ENCODE assay signal across 15 cellular contexts in the genomic region with DNA sequence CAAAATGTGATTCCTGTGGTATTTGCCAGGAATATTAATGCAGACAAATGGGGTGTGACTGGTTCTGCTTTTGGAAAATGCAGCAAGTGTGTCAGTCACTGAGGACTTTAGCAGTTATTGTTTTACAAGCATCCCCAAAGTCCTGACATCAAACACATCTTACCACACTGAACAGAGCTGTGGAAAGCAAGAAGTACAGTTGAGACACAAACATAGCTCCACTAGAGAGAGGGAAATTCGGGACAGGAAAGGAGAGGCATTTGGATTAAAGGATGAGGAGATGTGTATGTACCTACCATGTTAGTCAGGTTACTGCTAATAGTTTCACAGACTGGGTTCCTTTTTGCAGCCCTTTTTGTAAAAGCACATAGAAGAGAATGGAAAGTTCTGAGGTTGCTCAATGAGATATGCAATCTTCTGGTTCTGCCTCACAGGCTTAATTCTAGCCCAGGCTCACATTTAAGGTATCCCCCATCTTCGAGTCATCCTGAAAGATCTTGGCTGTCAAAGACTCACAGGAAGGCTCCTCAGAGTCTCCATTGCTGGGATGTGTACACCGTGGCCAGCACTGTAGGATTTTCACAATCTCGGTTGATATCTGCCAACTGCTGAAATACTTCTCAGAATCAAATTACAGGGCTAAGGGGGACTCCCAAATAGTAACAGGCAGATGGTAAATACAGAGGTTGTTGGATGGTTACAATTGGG.
A peak's percentile ranks its signal among the peaks of the same experiment; 100 is the strongest.
DNase-seq lines count a peak whose midpoint lies in the region; ATAC-seq and TF ChIP-seq lines count a peak whose summit lies in the region.
"Had no signal": no experiment of that assay in that cellular context is flagged by ENCODE, and none has a peak within 500 bp of the region (broad histone marks: within the 10 kb centered on the region; RNA-seq: fewer than 3 reads in every experiment).

No MANE protein-coding gene starts in this region.

- H3K27me3 ChIP-seq in GM23248 (replicated peaks; ENCODE audit: insufficient read depth) = no peaks in the 10 kb centered on the region
- H3K27me3 ChIP-seq in adipocyte (replicated peaks; ENCODE audit: control insufficient read depth, insufficient read depth, low read length) = no peaks in the 10 kb centered on the region
- H3K27me3 ChIP-seq in endodermal cell (ENCODE audit: control insufficient read depth, insufficient read depth, low read length, poor library complexity, severe bottlenecking) = peaks cover 6% of the 10 kb centered on the region
- H3K27me3 ChIP-seq: BE2C had no signal

- H3K36me3 Mint-ChIP-seq in activated T-cell treated with anti-CD3 and anti-CD28 coated beads, Interleukin-2, amount 50 U/mL, for 4 hours (ENCODE audit: insufficient read depth) = no peaks in the 10 kb centered on the region
- no peaks in the 10 kb centered on the region for H3K36me3 Mint-ChIP-seq in endodermal cell (ENCODE audit: low read depth)
- H3K36me3 Mint-ChIP-seq: CD4-positive, alpha-beta memory T cell had no signal

- no peak overlapping the region for H3K27ac ChIP-seq in GM23248
- H3K27ac ChIP-seq in endodermal cell (ENCODE audit: low read depth, low read length) = no peak overlapping the region
- H3K27ac ChIP-seq: C4-2B had no signal

- no peaks in the 10 kb centered on the region for H3K9me3 ChIP-seq in GM23248 (ENCODE audit: low read depth)
- H3K9me3 ChIP-seq in adipocyte (ENCODE audit: control insufficient read depth, low read length) = no peaks in the 10 kb centered on the region
- no peaks in the 10 kb centered on the region for H3K9me3 ChIP-seq in endodermal cell (ENCODE audit: control insufficient read depth, low read length)
- H3K9me3 ChIP-seq: BE2C had no signal

- H3K27ac Mint-ChIP-seq in endodermal cell = no peak overlapping the region
- H3K27ac Mint-ChIP-seq: CD4-positive, alpha-beta memory T cell had no signal

- H3K9me2 ChIP-seq in GM23248 (ENCODE audit: insufficient read depth) = no peaks in the 10 kb centered on the region

- no peaks in the 10 kb centered on the region for H4K20me1 ChIP-seq in GM23248 (ENCODE audit: insufficient read depth)

- ATAC-seq in activated T-cell treated with anti-CD3 and anti-CD28 coated beads, Interleukin-2, amount 50 U/mL, for 4 hours = no peak
- ATAC-seq: GM12878, HCT116 had no signal

- in situ Hi-C loops in GM23248 (cut with MboI) = no loop called here

- no peaks in the 10 kb centered on the region for H3F3A ChIP-seq in GM23248 (ENCODE audit: insufficient read depth)

- no peaks in the 10 kb centered on the region for H3K9me3 Mint-ChIP-seq in activated T-cell treated with anti-CD3 and anti-CD28 coated beads, Interleukin-2, amount 50 U/mL, for 4 hours
- no peaks in the 10 kb centered on the region for H3K9me3 Mint-ChIP-seq in endodermal cell
- H3K9me3 Mint-ChIP-seq: CD4-positive, alpha-beta memory T cell had no signal

- H3K4me1 ChIP-seq in GM23248 (ENCODE audit: insufficient read depth) = no peaks in the 10 kb centered on the region
- H3K4me1 ChIP-seq in adipocyte (ENCODE audit: control insufficient read depth, insufficient read depth, low read length) = peaks cover 10% of the 10 kb centered on the region
- H3K4me1 ChIP-seq in endodermal cell (ENCODE audit: control insufficient read depth, insufficient read depth, low read length) = no peaks in the 10 kb centered on the region
- H3K4me1 ChIP-seq: BE2C had no signal

- DNase-seq in GM23248 (peak; percentile 49), adipocyte (ENCODE audit: low read depth) (peak; percentile 27), fibroblast of gingiva (ENCODE audit: low read depth) (peak; percentile 80), iris pigment epithelial cell (ENCODE audit: low read depth) (peak; percentile 62), AG20443 (ENCODE audit: low spot score) (no peak), epidermal melanocyte (ENCODE audit: insufficient read length, low spot score) (no peak), endodermal cell (no peak)
- no peak for DNase-seq in activated T-cell treated with anti-CD3 and anti-CD28 coated beads, Interleukin-2, amount 50 U/mL, for 4 hours
- DNase-seq: ACHN; BE2C; CD4-positive, alpha-beta memory T cell; DMS79 had no signal

- H3K36me3 ChIP-seq in GM23248 (ENCODE audit: low read depth) (no peaks in the 10 kb centered on the region), adipocyte (ENCODE audit: control insufficient read depth, insufficient read depth, low read length, severe bottlenecking) (no peaks in the 10 kb centered on the region), endodermal cell (ENCODE audit: control insufficient read depth, insufficient read depth, low read length) (no peaks in the 10 kb centered on the region)
- H3K36me3 ChIP-seq: BE2C had no signal

- no peak overlapping the region for H3K4me3 Mint-ChIP-seq in activated T-cell treated with anti-CD3 and anti-CD28 coated beads, Interleukin-2, amount 50 U/mL, for 4 hours
- no peak overlapping the region for H3K4me3 Mint-ChIP-seq in endodermal cell
- H3K4me3 Mint-ChIP-seq: CD4-positive, alpha-beta memory T cell had no signal

- no peak overlapping the region for H2AFZ ChIP-seq in GM23248

- H3K4me3 ChIP-seq in GM23248 (no peak overlapping the region), adipocyte (ENCODE audit: low read length) (no peak overlapping the region), endodermal cell (ENCODE audit: low read length) (no peak overlapping the region)
- H3K4me3 ChIP-seq: GM12878 had no signal

- WGBS in GM23248 (ENCODE audit: low coverage in 1 of 2, low lambda C conversion rate in 2 of 2, missing lambda C conversion rate in 2 of 2), 2 experiments = 61 to 67% methylated on average over 4 of the region's 4 CpGs
- 89 to 92% methylated on average over 2 to 4 of the region's 4 CpGs for WGBS in endodermal cell (ENCODE audit: insufficient coverage in 1 of 2, insufficient read length in 1 of 2), 2 experiments

- H3K27me3 Mint-ChIP-seq in activated T-cell treated with anti-CD3 and anti-CD28 coated beads, Interleukin-2, amount 50 U/mL, for 4 hours (ENCODE audit: low read depth) = peaks cover 2% of the 10 kb centered on the region
- H3K27me3 Mint-ChIP-seq in endodermal cell (ENCODE audit: insufficient read depth) = peaks cover 3% of the 10 kb centered on the region

- no peak for TF ChIP-seq CTCF in endodermal cell (conservative IDR thresholded peaks at IDR 0.05)

- H3K9ac ChIP-seq in GM23248 (no peak overlapping the region), adipocyte (ENCODE audit: low read length) (no peak overlapping the region), endodermal cell (ENCODE audit: extremely low read depth, low read length, poor library complexity, severe bottlenecking) (no peak overlapping the region)

- no peaks in the 10 kb centered on the region for H3K79me2 ChIP-seq in GM23248 (ENCODE audit: insufficient read depth)

- H3K4me1 Mint-ChIP-seq in activated T-cell treated with anti-CD3 and anti-CD28 coated beads, Interleukin-2, amount 50 U/mL, for 4 hours (ENCODE audit: low read depth) = no peaks in the 10 kb centered on the region
- no peaks in the 10 kb centered on the region for H3K4me1 Mint-ChIP-seq in endodermal cell
- H3K4me1 Mint-ChIP-seq: CD4-positive, alpha-beta memory T cell had no signal

- H3K4me2 ChIP-seq in GM23248 (ENCODE audit: unreplicated experiment) = no peak overlapping the region

Comparison
In these comparisons a context has a peak if more than half of its experiments do, and no peak if none do; other contexts are left out.
1. DNase-seq: peak in GM23248 (single experiment), adipocyte (single experiment), fibroblast of gingiva (single experiment) and iris pigment epithelial cell (single experiment); none in AG20443 (single experiment), activated T-cell treated with anti-CD3 and anti-CD28 coated beads, Interleukin-2, amount 50 U/mL, for 4 hours (single experiment), epidermal melanocyte (single experiment) and endodermal cell (single experiment).